8 cellular contexts compared by ENCODE assay signal in the genomic region with DNA sequence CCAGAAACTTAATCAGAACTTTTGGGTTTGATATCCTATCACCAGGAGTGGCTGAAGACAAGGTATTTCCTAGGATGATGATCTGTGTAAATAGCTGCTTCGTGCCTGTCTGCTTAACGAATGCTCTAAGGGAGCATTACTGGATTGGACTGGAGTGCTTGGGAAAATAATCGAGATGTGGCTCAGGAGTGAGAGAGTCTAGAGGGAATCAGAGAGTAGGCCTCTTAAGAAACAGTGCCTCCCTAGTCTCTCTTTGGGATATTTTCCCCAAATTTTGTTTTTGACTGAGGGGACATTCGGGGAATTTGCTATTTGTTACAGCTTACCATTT. TPM values are rescaled to one million over a fixed set of nuclear protein-coding genes. Genes with fewer than 3 reads are reported as not detected.
A peak's percentile ranks its signal among the peaks of the same experiment; 100 is the strongest.
DNase-seq lines count a peak whose midpoint lies in the region; ATAC-seq and TF ChIP-seq lines count a peak whose summit lies in the region.

No MANE protein-coding gene starts in this region.

- no peaks in the 10 kb centered on the region for H3K27me3 ChIP-seq in tibial artery

- H3K4me3 Mint-ChIP-seq in activated CD4-positive, alpha-beta T cell treated with anti-CD3 and anti-CD28 coated beads, Interleukin-2, amount 10 ng/mL, durations not matched to agents 24 days and 14 days, result peak overlapping the region; percentile 95

- H3K27ac ChIP-seq in caudate nucleus (ENCODE audit: low read depth, low read length), result peak overlapping the region; percentile 86
- H3K27ac ChIP-seq in tibial artery, result peak overlapping the region; percentile 89 to 93

- peaks cover 4 to 62% (median 50%) of the 10 kb centered on the region in 4 donors for H3K4me1 ChIP-seq in tibial artery

- no peaks in the 10 kb centered on the region for H3K9me3 ChIP-seq in tibial artery

- peaks cover 14% of the 10 kb centered on the region for H3K36me3 Mint-ChIP-seq in activated CD4-positive, alpha-beta T cell treated with anti-CD3 and anti-CD28 coated beads, Interleukin-2, amount 10 ng/mL, durations not matched to agents 24 days and 14 days (ENCODE audit: low read depth)

- H3K4me3 ChIP-seq in tibial artery, result peak overlapping the region; percentile 70 to 73

- ATAC-seq in GM18909 (IDR thresholded peaks at IDR 0.05; ENCODE audit: poor library complexity, unreplicated experiment), result no peak

- no peaks in the 10 kb centered on the region for H3K36me3 ChIP-seq in tibial artery

- peaks cover 61% of the 10 kb centered on the region for H3K4me1 Mint-ChIP-seq in activated CD4-positive, alpha-beta T cell treated with anti-CD3 and anti-CD28 coated beads, Interleukin-2, amount 10 ng/mL, durations not matched to agents 24 days and 14 days

- intact Hi-C loops in activated CD4-positive, alpha-beta T cell treated with anti-CD3 and anti-CD28 coated beads, Interleukin-2, amount 10 ng/mL, durations not matched to agents 24 days and 14 days (cut with micrococcal nuclease), result loop anchor here (5.0 to 10.0 kb wide), 4 partner anchors 33 to 503 kb away; a partner anchor contains a TSS
- intact Hi-C loops in tibial artery (cut with DNase I; ENCODE audit: low total_unique reads), result loop anchor here (5.0 kb wide), 4 partner anchors 33 to 493 kb away; no protein-coding TSS in a partner anchor

- H3K9me3 Mint-ChIP-seq in activated CD4-positive, alpha-beta T cell treated with anti-CD3 and anti-CD28 coated beads, Interleukin-2, amount 10 ng/mL, durations not matched to agents 24 days and 14 days, result no peaks in the 10 kb centered on the region

- TF ChIP-seq CTCF in tibial artery (IDR thresholded peaks at IDR 0.05), result no peak

- no peaks in the 10 kb centered on the region for H3K27me3 Mint-ChIP-seq in activated CD4-positive, alpha-beta T cell treated with anti-CD3 and anti-CD28 coated beads, Interleukin-2, amount 10 ng/mL, durations not matched to agents 24 days and 14 days

- H3K27ac Mint-ChIP-seq in activated CD4-positive, alpha-beta T cell treated with anti-CD3 and anti-CD28 coated beads, Interleukin-2, amount 10 ng/mL, durations not matched to agents 24 days and 14 days, result peak overlapping the region; percentile 93

- no peak for DNase-seq in activated CD4-positive, alpha-beta T cell treated with anti-CD3 and anti-CD28 coated beads, Interleukin-2, amount 10 ng/mL, durations not matched to agents 24 days and 14 days
- DNase-seq in activated CD4-positive, alpha-beta T cell treated with anti-CD3 and anti-CD28 coated beads for 1 hour, result no peak
- no peak for DNase-seq in caudate nucleus (lab: John Stamatoyannopoulos, UW)
- peak; percentile 34 for DNase-seq in midbrain (lab: John Stamatoyannopoulos, UW)
- no peak for DNase-seq in tibial artery
- DNase-seq in nucleus accumbens (lab: John Stamatoyannopoulos, UW), result no peak
- no peak for DNase-seq in NK-92 treated with Interleukin-12 subunit alpha and Interleukin-12 subunit beta, amount 100 ng/mL, for 24 hours (lab: John Stamatoyannopoulos, UW)

RNA-seq across cellular contexts. Expression of a gene that starts 2.5 kb away (rescaled TPM):
- total RNA-seq in activated CD4-positive, alpha-beta T cell treated with anti-CD3 and anti-CD28 coated beads, Interleukin-2, amount 10 ng/mL, durations not matched to agents 24 days and 14 days, result 11.9 and 12.4 TPM in 2 replicates

RNA-seq across cellular contexts. Expression of a gene that starts 49.2 kb away (rescaled TPM):
- total RNA-seq in activated CD4-positive, alpha-beta T cell treated with anti-CD3 and anti-CD28 coated beads, Interleukin-2, amount 10 ng/mL, durations not matched to agents 24 days and 14 days, result 27.6 and 31.8 TPM in 2 replicates

RNA-seq across cellular contexts. Expression of a gene that starts 49.3 kb away (rescaled TPM):
- total RNA-seq in activated CD4-positive, alpha-beta T cell treated with anti-CD3 and anti-CD28 coated beads, Interleukin-2, amount 10 ng/mL, durations not matched to agents 24 days and 14 days, result 9.9 and 11.9 TPM in 2 replicates
